ENCODE assay signal across 8 cellular contexts in the genomic region with DNA sequence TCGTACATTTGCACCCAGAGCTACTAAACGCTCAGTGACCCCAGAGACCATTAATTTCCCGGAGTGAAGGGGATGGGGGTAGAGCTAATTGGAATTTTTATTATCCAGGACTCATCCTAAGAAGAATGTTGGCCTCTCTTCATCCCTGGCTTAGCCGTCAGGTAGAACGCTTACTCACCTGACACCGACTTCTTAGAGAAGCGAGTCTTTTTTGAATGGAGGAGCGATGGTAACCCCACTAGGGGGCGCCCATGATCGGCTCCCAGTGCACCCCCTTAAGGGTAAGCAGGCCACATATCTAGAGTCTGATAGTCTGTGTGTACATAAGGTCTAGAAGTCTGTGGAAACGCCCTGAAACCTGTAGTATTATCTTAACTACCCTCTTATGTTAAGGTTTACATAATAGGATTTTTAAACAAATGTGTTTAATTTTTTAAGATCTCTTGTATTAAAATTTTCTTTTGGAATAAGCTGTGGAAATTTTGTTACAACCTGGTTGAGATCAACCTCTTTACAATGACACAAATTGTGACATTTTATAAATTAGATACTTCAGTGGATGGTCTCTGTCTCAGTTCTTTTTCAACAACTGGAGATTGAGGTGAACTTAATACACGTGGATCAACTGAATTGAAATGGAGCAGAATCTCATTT.
DNase-seq lines count a peak whose midpoint lies in the region; ATAC-seq and TF ChIP-seq lines count a peak whose summit lies in the region.

No MANE protein-coding gene starts in this region.

- H3K27ac ChIP-seq in colonic mucosa: no peak overlapping the region

- no peaks in the 10 kb centered on the region for H3K36me3 ChIP-seq in colonic mucosa

- H3K9me3 ChIP-seq in colonic mucosa: no peaks in the 10 kb centered on the region

- H3K9ac ChIP-seq in colonic mucosa (ENCODE audit: low read depth in 2 of 2, low read length in 2 of 2): no peak overlapping the region

- TF ChIP-seq CTCF in colonic mucosa (IDR thresholded peaks at IDR 0.05): peak; percentile 43

- no peaks in the 10 kb centered on the region for H3K27me3 ChIP-seq in colonic mucosa

- H3K4me1 ChIP-seq in colonic mucosa: no peaks in the 10 kb centered on the region

- ATAC-seq in GM18870 (IDR thresholded peaks at IDR 0.05; ENCODE audit: unreplicated experiment): no peak
- no peak for ATAC-seq in HG03039 (IDR thresholded peaks at IDR 0.05; ENCODE audit: unreplicated experiment)

- no peak overlapping the region for H3K4me3 ChIP-seq in colonic mucosa

- intact Hi-C loops in colonic mucosa (cut with DNase I): no loop called here

- DNase-seq in GDM1 (lab: John Stamatoyannopoulos, UW) (peak; percentile 17), NCI-H1436 (lab: John Stamatoyannopoulos, UW) (peak; percentile 40), colonic mucosa (peak; percentile 61), medulla oblongata (ENCODE audit: extremely low spot score) (peak; percentile 63)
- DNase-seq in activated CD4-positive, CD25-positive, alpha-beta regulatory T cell treated with anti-CD3 and anti-CD28 coated beads, Interleukin-2, amount 50 U/mL, for 72 hours: peak; percentile 79
- DNase-seq in stimulated activated CD8-positive, alpha-beta memory T cell treated with anti-CD3 and anti-CD28 coated beads, Interleukin-4, amount 100 ng/mL, for 4 hours (ENCODE audit: low read depth in 2 of 2, low spot score in 1 of 2): peak; percentile 29 to 49

Comparison
In these comparisons a context has a peak if more than half of its experiments do, and no peak if none do; other contexts are left out.
1. DNase-seq: peak in every context shown above with its lines; median percentile 79 in activated CD4-positive, CD25-positive, alpha-beta regulatory T cell treated with anti-CD3 and anti-CD28 coated beads, Interleukin-2, amount 50 U/mL, for 72 hours; 63 in medulla oblongata; 61 in colonic mucosa; 40 in NCI-H1436; 39 in stimulated activated CD8-positive, alpha-beta memory T cell treated with anti-CD3 and anti-CD28 coated beads, Interleukin-4, amount 100 ng/mL, for 4 hours; 17 in GDM1.